Comparison of ENCODE assay signal across 26 cellular contexts in the genomic region with DNA sequence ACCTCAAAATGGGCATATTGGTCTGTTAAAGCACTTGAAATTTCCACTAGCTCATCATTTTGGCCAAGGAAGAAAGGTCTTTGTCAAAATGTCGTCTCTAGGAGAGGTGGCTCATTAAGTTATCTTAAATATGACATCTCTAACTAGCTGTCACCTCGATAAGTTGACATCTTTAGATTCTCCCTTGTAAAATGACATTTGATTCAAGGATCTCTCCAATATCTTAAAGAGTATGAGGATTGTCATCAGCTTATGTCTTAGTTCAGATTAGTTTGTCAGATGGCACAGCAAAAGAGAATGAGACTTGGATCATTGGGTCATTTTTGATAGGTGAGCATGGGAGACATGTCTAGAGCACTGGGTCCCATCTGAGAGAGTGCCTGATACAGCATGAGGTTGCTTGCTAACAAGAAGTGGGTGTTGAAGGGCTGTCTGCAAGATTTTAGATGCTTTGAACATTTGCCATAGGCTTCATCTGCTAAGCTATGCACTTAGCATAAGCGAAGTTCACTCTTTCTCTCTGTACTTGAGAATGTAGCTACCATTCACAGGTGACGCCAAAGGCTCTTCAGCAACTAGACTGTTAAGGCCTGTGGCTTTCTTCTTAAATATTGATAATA. TPM values are rescaled to one million over a fixed set of nuclear protein-coding genes. Genes with fewer than 3 reads are reported as not detected.
DNase-seq lines count a peak whose midpoint lies in the region; ATAC-seq and TF ChIP-seq lines count a peak whose summit lies in the region.
"Had no signal": no experiment of that assay in that cellular context is flagged by ENCODE, and none has a peak within 500 bp of the region (broad histone marks: within the 10 kb centered on the region; RNA-seq: fewer than 3 reads in every experiment).

No MANE protein-coding gene starts in this region.

- H3K9me3 Mint-ChIP-seq in chondrocyte (ENCODE audit: low read depth), result peaks cover 3% of the 10 kb centered on the region

- H3K4me2 ChIP-seq in osteoblast (ENCODE audit: insufficient read depth, low read length), result peak overlapping the region; percentile 26

- peaks cover 61% of the 10 kb centered on the region for H3K79me2 ChIP-seq in osteoblast (ENCODE audit: insufficient read depth, low read length)

- H3K4me1 ChIP-seq in left ventricle myocardium inferior, result peaks cover 93% of the 10 kb centered on the region
- H3K4me1 ChIP-seq in osteoblast (ENCODE audit: insufficient read depth, low read length), result peaks cover 43% of the 10 kb centered on the region
- H3K4me1 ChIP-seq in SJCRH30, result peaks cover 6% of the 10 kb centered on the region; the same call in 1 of the 2 replicates

- no peak overlapping the region for H3K4me3 Mint-ChIP-seq in chondrocyte (ENCODE audit: unreplicated experiment)
- H3K4me3 Mint-ChIP-seq: CD4-positive, alpha-beta memory T cell had no signal

- no peaks in the 10 kb centered on the region for H4K20me1 ChIP-seq in osteoblast (ENCODE audit: insufficient read depth, low read length)

- no peak overlapping the region for H3K4me3 ChIP-seq in left ventricle myocardium inferior
- no peak overlapping the region for H3K4me3 ChIP-seq in osteoblast (ENCODE audit: insufficient read depth, low read length)
- no peak overlapping the region for H3K4me3 ChIP-seq in SJCRH30
- H3K4me3 ChIP-seq: SK-N-MC had no signal

- no peak for TF ChIP-seq CTCF in left ventricle myocardium inferior (IDR thresholded peaks at IDR 0.05; ENCODE audit: borderline replicate concordance)
- TF ChIP-seq CTCF in chondrocyte (IDR thresholded peaks at IDR 0.05), result no peak
- no peak for TF ChIP-seq CTCF in osteoblast (IDR thresholded peaks at IDR 0.05; ENCODE audit: extremely low read depth, low read depth, low read length)

- no peaks in the 10 kb centered on the region for H3K27me3 Mint-ChIP-seq in chondrocyte (ENCODE audit: low read depth)
- H3K27me3 Mint-ChIP-seq: CD4-positive, alpha-beta memory T cell had no signal

- DNase-seq in left ventricle myocardium superior (no peak), left ventricle myocardium inferior (no peak), chondrocyte (ENCODE audit: low spot score) (no peak), osteoblast (ENCODE audit: insufficient read length, low spot score, missing footprints) (no peak), HCEC 1CT (no peak), iPS-NIHi7 (ENCODE audit: extremely low spot score) (no peak), SJCRH30 (no peak)
- DNase-seq: AML-193; C1 segment of cervical spinal cord; CD4-positive, alpha-beta memory T cell; COR-L47; GOT3; KBM-7; MM.1S; NCI-H1092; NCI-H1417 treated with DMSO at 0.1 percent for 48 hours; NCI-H1694 treated with DMSO at 0.1 percent for 48 hours; NCI-H2081; NCI-H2171; NCI-H226; NCI-H510A; NCI-H69; RPMI8226; SHP77 treated with DMSO at 0.1 percent for 48 hours had no signal

- intact Hi-C loops in left ventricle myocardium superior (cut with micrococcal nuclease) (no loop called here), left ventricle myocardium inferior (cut with micrococcal nuclease) (no loop called here)

- H3K27ac ChIP-seq in left ventricle myocardium inferior (replicated peaks) (no peak overlapping the region), osteoblast (ENCODE audit: low read depth, low read length) (peak overlapping the region; percentile 45), SJCRH30 (no peak overlapping the region)
- H3K27ac ChIP-seq: SK-N-MC had no signal

- H3K4me1 Mint-ChIP-seq in chondrocyte (ENCODE audit: low read depth), result peaks cover 72% of the 10 kb centered on the region

- H3K36me3 Mint-ChIP-seq in chondrocyte (ENCODE audit: low read depth), result peaks cover 2% of the 10 kb centered on the region
- H3K36me3 Mint-ChIP-seq: CD4-positive, alpha-beta memory T cell had no signal

- H3K27me3 ChIP-seq in left ventricle myocardium inferior (ENCODE audit: low read depth) (no peaks in the 10 kb centered on the region), osteoblast (ENCODE audit: insufficient read depth, low read length) (no peaks in the 10 kb centered on the region), SJCRH30 (no peaks in the 10 kb centered on the region)

- H3K36me3 ChIP-seq in left ventricle myocardium inferior (no peaks in the 10 kb centered on the region), osteoblast (ENCODE audit: insufficient read depth, low read length) (no peaks in the 10 kb centered on the region), SJCRH30 (no peaks in the 10 kb centered on the region)

- peak overlapping the region; percentile 75 for H3K27ac Mint-ChIP-seq in chondrocyte (ENCODE audit: unreplicated experiment)
- H3K27ac Mint-ChIP-seq: CD4-positive, alpha-beta memory T cell had no signal

- peak; percentile 61 for ATAC-seq in left ventricle myocardium superior
- ATAC-seq: HCT116 had no signal

- H3K9me3 ChIP-seq in left ventricle myocardium inferior (replicated peaks) (no peaks in the 10 kb centered on the region), osteoblast (ENCODE audit: low read depth, low read length) (no peaks in the 10 kb centered on the region), SJCRH30 (replicated peaks) (no peaks in the 10 kb centered on the region)

- no peak overlapping the region for H2AFZ ChIP-seq in osteoblast (ENCODE audit: low read length)

RNA-seq across cellular contexts. Expression of gene PTPRM, which starts 12.9 kb away (rescaled TPM):
- 100 TPM for total RNA-seq in left ventricle myocardium superior
- 132 TPM for total RNA-seq in left ventricle myocardium inferior
- 116 to 142 TPM (median 131 TPM) in 3 replicates for total RNA-seq in chondrocyte
- total RNA-seq in osteoblast, result 84.7 and 89.3 TPM in 2 replicates
- 10.1 and 11.0 TPM in 2 replicates for total RNA-seq in SJCRH30 (2014; rRNA removed; shearing (Covaris generic))
